In genomic region chr1:145536998-145537397, GRCh38 we compare ENCODE assay signal across 8 cellular contexts.
DNase-seq lines count a peak whose midpoint lies in the region; ATAC-seq, FAIRE-seq and TF ChIP-seq lines count a peak whose summit lies in the region.
"Not testable (repeated sequence)": the region's sequence is repeated elsewhere in the genome, so short reads cannot be mapped to it uniquely, and the experiment has no call there.

No MANE protein-coding gene starts in this region.

- not testable (repeated sequence) for H3K9me3 Mint-ChIP-seq in astrocyte (ENCODE audit: unreplicated experiment)

- not testable (repeated sequence) for H3K4me3 Mint-ChIP-seq in astrocyte (ENCODE audit: unreplicated experiment)

- peaks cover 33% of the 10 kb centered on the region for H3K4me1 Mint-ChIP-seq in astrocyte (ENCODE audit: low read depth, unreplicated experiment)

- peak overlapping the region; percentile 34 for H3K27ac Mint-ChIP-seq in astrocyte (ENCODE audit: unreplicated experiment)

- H4K20me1 ChIP-seq in astrocyte (ENCODE audit: insufficient read depth, low read length); osteoblast (ENCODE audit: insufficient read depth, low read length): not testable (repeated sequence)

- H3K79me2 ChIP-seq in astrocyte (ENCODE audit: insufficient read depth, low read length); osteoblast (ENCODE audit: insufficient read depth, low read length): not testable (repeated sequence)

- H3K4me3 ChIP-seq in astrocyte (ENCODE audit: insufficient read depth, low read depth, low read length); right cardiac atrium (ENCODE audit: low read length); osteoblast (ENCODE audit: insufficient read depth, low read length): not testable (repeated sequence)

- H3K27me3 ChIP-seq in astrocyte (ENCODE audit: insufficient read depth, low read length); right cardiac atrium (ENCODE audit: control insufficient read depth, insufficient read depth); osteoblast (ENCODE audit: insufficient read depth, low read length): not testable (repeated sequence)

- H3K27ac ChIP-seq in astrocyte (ENCODE audit: low read depth, low read length); right cardiac atrium (ENCODE audit: low read length): not testable (repeated sequence)
- H3K27ac ChIP-seq in osteoblast (ENCODE audit: low read depth, low read length), result peak overlapping the region; percentile 45

- H3K4me2 ChIP-seq in astrocyte (ENCODE audit: low read length); osteoblast (ENCODE audit: insufficient read depth, low read length): not testable (repeated sequence)

- TF ChIP-seq CTCF in astrocyte (IDR thresholded peaks at IDR 0.05; ENCODE audit: insufficient read depth, low read depth, low read length); osteoblast (IDR thresholded peaks at IDR 0.05; ENCODE audit: extremely low read depth, low read depth, low read length): not testable (repeated sequence)

- not testable (repeated sequence) for H3K4me1 ChIP-seq in astrocyte (ENCODE audit: insufficient read depth, low read length); right cardiac atrium (ENCODE audit: control insufficient read depth, insufficient read depth, low read length)
- H3K4me1 ChIP-seq in osteoblast (ENCODE audit: insufficient read depth, low read length), result peaks cover 41% of the 10 kb centered on the region

- ATAC-seq in Right ventricle myocardium inferior (peak; percentile 33), right cardiac atrium (peak; percentile 56 to 59)

- H3K36me3 ChIP-seq in astrocyte (ENCODE audit: insufficient read depth, low read length); osteoblast (ENCODE audit: insufficient read depth, low read length): not testable (repeated sequence)

- not testable (repeated sequence) for FAIRE-seq in astrocyte (lab: Jason Lieb, UNC)

- WGBS in right cardiac atrium, result 59% methylated on average over 2 of the region's 2 CpGs

- not testable (repeated sequence) for H2AFZ ChIP-seq in astrocyte (ENCODE audit: low read depth, low read length); osteoblast (ENCODE audit: low read length)

- H3K9me3 ChIP-seq in astrocyte (ENCODE audit: insufficient read depth, low read depth, low read length); right cardiac atrium (ENCODE audit: control insufficient read depth, low read length); osteoblast (ENCODE audit: low read depth, low read length): not testable (repeated sequence)

- not testable (repeated sequence) for H3K9ac ChIP-seq in astrocyte (ENCODE audit: low read length)

- intact Hi-C loops in Right ventricle myocardium inferior (cut with DNase I); right cardiac atrium (cut with DNase I): not testable (repeated sequence)

- not testable (repeated sequence) for H3K27me3 Mint-ChIP-seq in astrocyte (ENCODE audit: low read depth, unreplicated experiment)

- DNase-seq in EL (peak; percentile 38), LHCN-M2 (ENCODE audit: low read depth) (peak; percentile 43), astrocyte (ENCODE audit: low read depth) (peak; percentile 58), fibroblast of gingiva (ENCODE audit: low read depth) (peak; percentile 41), stromal cell of bone marrow (ENCODE audit: low read depth) (peak; percentile 13)
- DNase-seq in Right ventricle myocardium inferior (ENCODE audit: missing footprints); right cardiac atrium; osteoblast (ENCODE audit: insufficient read length, low spot score, missing footprints): not testable (repeated sequence)

- H3K36me3 Mint-ChIP-seq in astrocyte (ENCODE audit: low read depth, unreplicated experiment), result not testable (repeated sequence)
